In genomic region chr1:76657618-76658017, GRCh38 we compare ENCODE assay signal across 26 cellular contexts.
DNase-seq lines count a peak whose midpoint lies in the region; ATAC-seq and FAIRE-seq lines count a peak whose summit lies in the region.
"Had no signal": no experiment of that assay in that cellular context is flagged by ENCODE, and none has a peak within 500 bp of the region (broad histone marks: within the 10 kb centered on the region; RNA-seq: fewer than 3 reads in every experiment).

No MANE protein-coding gene starts in this region.

- intact Hi-C loops in left colon (cut with DNase I, micrococcal nuclease): no loop called here

- ATAC-seq in left colon (peak; percentile 98), T-cell (replicated peaks in 1 of 4) (no peak)
- ATAC-seq: A549, GM12878 had no signal

- H3K27ac ChIP-seq in small intestine (ENCODE audit: low read depth in 1 of 2, low read length in 1 of 2): no peak overlapping the region
- H3K27ac ChIP-seq: 22Rv1; A549; BLaER1 treated with 17β-estradiol and CSF1 and Interleukin-3, amounts not matched to agents 10 nM and 100 nM; C4-2B had no signal

- no peaks in the 10 kb centered on the region for H3K36me3 ChIP-seq in small intestine (ENCODE audit: control insufficient read depth in 2 of 2, insufficient read depth in 2 of 2, low read length in 2 of 2)
- H3K36me3 ChIP-seq: BLaER1 treated with 17β-estradiol and CSF1 and Interleukin-3, amounts not matched to agents 10 nM and 100 nM had no signal

- peaks cover 4 to 7% (median 6%) of the 10 kb centered on the region in 3 donors for H3K9me3 Mint-ChIP-seq in T-cell

- no peak overlapping the region for H3K27ac Mint-ChIP-seq in T-cell
- H3K27ac Mint-ChIP-seq: B cell; CD4-positive, alpha-beta memory T cell; CD4-positive, CD25-positive, alpha-beta regulatory T cell; CD8-positive, alpha-beta memory T cell had no signal

- DNase-seq in NCI-H82 (lab: John Stamatoyannopoulos, UW) (peak; percentile 57), NCI-H82 treated with DMSO at 0.1 percent for 48 hours (lab: John Stamatoyannopoulos, UW; ENCODE audit: unreplicated experiment) (no peak), left colon (peak; percentile 9 to 31), small intestine (peak; percentile 67), T-cell (no peak), dedifferentiated amniotic fluid mesenchymal stem cell (ENCODE audit: extremely low spot score) (no peak)
- DNase-seq: AML-193; CD4-positive, alpha-beta memory T cell; CD4-positive, CD25-positive, alpha-beta regulatory T cell; CD8-positive, alpha-beta memory T cell; COR-L47; DMS 273 treated with DMSO at 0.1 percent for 48 hours; DMS153; DMS53; DMS79; DND-41; EL; GDM1 had no signal

- FAIRE-seq in small intestine (lab: Jason Lieb, UNC): no peak
- FAIRE-seq: A549, GM12878, GM12892, GM18507 had no signal

- POLR2A ChIA-PET in T-cell (lab: Charles Lee): no interaction called here

- H3K27me3 ChIP-seq in small intestine (ENCODE audit: control insufficient read depth in 2 of 2, insufficient read depth in 2 of 2, low read length in 2 of 2): no peaks in the 10 kb centered on the region

- H3K4me1 Mint-ChIP-seq in T-cell: no peaks in the 10 kb centered on the region
- H3K4me1 Mint-ChIP-seq: B cell; CD4-positive, alpha-beta memory T cell; CD4-positive, CD25-positive, alpha-beta regulatory T cell; CD8-positive, alpha-beta memory T cell had no signal

- 47 to 71% (median 54%) methylated on average over 2 of the region's 2 CpGs for WGBS in small intestine, 3 donors

- H3K4me1 ChIP-seq in small intestine (ENCODE audit: control insufficient read depth in 2 of 2, insufficient read depth in 1 of 2, low read depth in 1 of 2, low read length in 1 of 2): no peaks in the 10 kb centered on the region
- H3K4me1 ChIP-seq: A549 had no signal

- CTCF ChIA-PET in T-cell (lab: Charles Lee): no interaction called here

- no peaks in the 10 kb centered on the region for H3K36me3 Mint-ChIP-seq in T-cell
- H3K36me3 Mint-ChIP-seq: CD4-positive, alpha-beta memory T cell; CD4-positive, CD25-positive, alpha-beta regulatory T cell; CD8-positive, alpha-beta memory T cell had no signal

- H3K27me3 Mint-ChIP-seq in T-cell: peaks cover 0 to 4% of the 10 kb centered on the region in 2 donors
- H3K27me3 Mint-ChIP-seq: CD4-positive, CD25-positive, alpha-beta regulatory T cell had no signal

- no peak overlapping the region for H3K4me3 ChIP-seq in small intestine (ENCODE audit: low read depth in 1 of 2, low read length in 2 of 2)
- H3K4me3 ChIP-seq: A549; BLaER1 treated with 17β-estradiol and CSF1 and Interleukin-3, amounts not matched to agents 10 nM and 100 nM; GM12878 had no signal

- H3K9me3 ChIP-seq in small intestine (ENCODE audit: control insufficient read depth, low read depth): no peaks in the 10 kb centered on the region
- H3K9me3 ChIP-seq: A549 had no signal

- H3K4me3 Mint-ChIP-seq in T-cell: no peak overlapping the region
- H3K4me3 Mint-ChIP-seq: B cell; CD4-positive, alpha-beta memory T cell; CD4-positive, CD25-positive, alpha-beta regulatory T cell; CD8-positive, alpha-beta memory T cell had no signal

Comparison
In these comparisons a context has a peak if more than half of its experiments do, and no peak if none do; other contexts are left out.
1. DNase-seq: peak in NCI-H82 (single experiment), left colon (2 of 2) and small intestine (single experiment); none in NCI-H82 treated with DMSO at 0.1 percent for 48 hours (single experiment), T-cell (0 of 34) and dedifferentiated amniotic fluid mesenchymal stem cell (single experiment).